In genomic region chr12:101097829-101098580, GRCh38 we compare ENCODE assay signal across 21 cellular contexts.
DNase-seq lines count a peak whose midpoint lies in the region; ATAC-seq, FAIRE-seq and TF ChIP-seq lines count a peak whose summit lies in the region.
"Had no signal": no experiment of that assay in that cellular context is flagged by ENCODE, and none has a peak within 500 bp of the region (broad histone marks: within the 10 kb centered on the region; RNA-seq: fewer than 3 reads in every experiment).

No MANE protein-coding gene starts in this region.

- no peaks in the 10 kb centered on the region for H3K27me3 ChIP-seq in HepG2 (ENCODE audit: control insufficient read depth in 1 of 2, insufficient read depth in 2 of 2, low read length in 2 of 2)
- no peaks in the 10 kb centered on the region for H3K27me3 ChIP-seq in right lobe of liver
- no peaks in the 10 kb centered on the region for H3K27me3 ChIP-seq in GM12878 (replicated peaks in 1 of 2; ENCODE audit: control insufficient read depth in 2 of 2, insufficient read depth in 2 of 2, low read length in 1 of 2)
- H3K27me3 ChIP-seq in small intestine (ENCODE audit: control insufficient read depth in 2 of 2, insufficient read depth in 2 of 2, low read length in 2 of 2): no peaks in the 10 kb centered on the region
- H3K27me3 ChIP-seq: BE2C had no signal

- H3K79me2 ChIP-seq in HepG2 (ENCODE audit: insufficient read depth, low read length): no peaks in the 10 kb centered on the region
- no peaks in the 10 kb centered on the region for H3K79me2 ChIP-seq in GM12878 (ENCODE audit: control insufficient read depth, insufficient read depth, low read length)

- no peaks in the 10 kb centered on the region for H3K36me3 ChIP-seq in HepG2 (replicated peaks in 1 of 2; ENCODE audit: control insufficient read depth in 1 of 2, insufficient read depth in 2 of 2, low read length in 2 of 2)
- no peaks in the 10 kb centered on the region for H3K36me3 ChIP-seq in right lobe of liver
- H3K36me3 ChIP-seq in GM12878 (ENCODE audit: control insufficient read depth in 2 of 2, insufficient read depth in 2 of 2, low read length in 1 of 2): no peaks in the 10 kb centered on the region
- H3K36me3 ChIP-seq in small intestine (ENCODE audit: control insufficient read depth in 2 of 2, insufficient read depth in 2 of 2, low read length in 2 of 2): no peaks in the 10 kb centered on the region
- H3K36me3 ChIP-seq: BE2C had no signal

- POLR2A ChIA-PET in HepG2 (lab: Yijun Ruan, JAX): no interaction called here
- POLR2A ChIA-PET in GM12878 (lab: Charles Lee): no interaction called here

- intact Hi-C loops in HepG2 (cut with micrococcal nuclease; ENCODE audit: unreplicated experiment) (no loop called here), right lobe of liver (cut with DNase I) (no loop called here), GM12878 (cut with micrococcal nuclease; ENCODE audit: unreplicated experiment) (no loop called here)

- TF ChIP-seq RAD21 in HepG2 (CRISPR knock-in tag; IDR thresholded peaks at IDR 0.05) (no peak), GM12878 (IDR thresholded peaks at IDR 0.05; ENCODE audit: insufficient read depth, low read depth, low read length) (no peak)

- H3K9me3 ChIP-seq in HepG2 (ENCODE audit: low read length) (no peaks in the 10 kb centered on the region), right lobe of liver (no peaks in the 10 kb centered on the region), GM12878 (replicated peaks; ENCODE audit: control insufficient read depth, insufficient read depth, low read length) (no peaks in the 10 kb centered on the region), small intestine (ENCODE audit: control insufficient read depth, low read depth) (no peaks in the 10 kb centered on the region)
- H3K9me3 ChIP-seq: BE2C had no signal

- H3K9ac ChIP-seq in HepG2 (ENCODE audit: insufficient read depth, low read depth, low read length) (no peak overlapping the region), GM12878 (ENCODE audit: control insufficient read depth, insufficient read depth, low read length) (no peak overlapping the region)

- ATAC-seq in HepG2 (no peak), right lobe of liver (no peak), GM12878 (no peak), left lobe of liver (no peak)
- ATAC-seq: activated CD8-positive, alpha-beta T cell treated with anti-CD3 and anti-CD28 coated beads, Interleukin-2, amount 10 ng/mL, durations not matched to agents 7 days and 5 days; natural killer cell had no signal

- H2AFZ ChIP-seq in HepG2 (ENCODE audit: low read length) (no peak overlapping the region), GM12878 (ENCODE audit: control insufficient read depth, low read depth, low read length) (no peak overlapping the region)

- H3K4me2 ChIP-seq in HepG2 (ENCODE audit: low read depth, low read length) (no peak overlapping the region), GM12878 (ENCODE audit: control insufficient read depth, insufficient read depth) (no peak overlapping the region)

- DNase-seq in HepG2 (ENCODE audit: low spot score) (no peak), right lobe of liver (no peak), NCI-H345 treated with DMSO at 0.1 percent for 48 hours (lab: John Stamatoyannopoulos, UW; ENCODE audit: unreplicated experiment) (peak; percentile 78), GM12878 (ENCODE audit: low read depth, low spot score) (no peak), small intestine (peak; percentile 37), COLO829 (ENCODE audit: low spot score) (no peak), NAMALWA (ENCODE audit: low spot score) (no peak), left lobe of liver (ENCODE audit: low spot score) (no peak)
- DNase-seq: ACHN; activated CD4-positive, alpha-beta T cell treated with anti-CD3 and anti-CD28 coated beads for 1 hour; activated CD8-positive, alpha-beta T cell treated with anti-CD3 and anti-CD28 coated beads, Interleukin-2, amount 10 ng/mL, durations not matched to agents 7 days and 5 days; amygdala; BE2C; CD8-positive, alpha-beta memory T cell; DND-41; H9; natural killer cell; NCI-H1436; stimulated activated CD4-positive, alpha-beta T cell treated with anti-CD3 and anti-CD28 coated beads, Interleukin-2, amount 100 ng/mL, for 24 hours; trophoblast cell had no signal

- TF ChIP-seq EP300 in HepG2 (IDR thresholded peaks at IDR 0.05; ENCODE audit: low read depth in 2 of 2, low read length in 2 of 2) (no peak), HepG2 (CRISPR knock-in tag; IDR thresholded peaks at IDR 0.05; ENCODE audit: borderline replicate concordance) (no peak), GM12878 (IDR thresholded peaks at IDR 0.05; ENCODE audit: borderline replicate concordance in 1 of 2, control insufficient read depth in 1 of 2, low read depth in 2 of 2, low read length in 2 of 2) (no peak)

- SMC1A ChIA-PET in GM12878 (lab: Charles Lee; ENCODE audit: uncharacterized antibody, unreplicated experiment): interaction anchor here (0.8 kb wide), 1 partner anchor 9 kb away, joined by 3 read pairs; no protein-coding TSS in a partner anchor

- TF ChIP-seq POLR2A in HepG2 (IDR thresholded peaks at IDR 0.05; ENCODE audit: insufficient read depth in 1 of 2, low read depth in 2 of 2, low read length in 2 of 2) (no peak), right lobe of liver (IDR thresholded peaks at IDR 0.05) (no peak), GM12878 (IDR thresholded peaks at IDR 0.05; ENCODE audit: low read depth, low read length) (no peak)

- BruUV-seq in HepG2 (replicated peaks; lab: Mats Ljungman, UMichigan): no TSS peak
- BruUV-seq in GM12878 (replicated peaks; lab: Mats Ljungman, UMichigan): no TSS peak

- H3K4me1 ChIP-seq in HepG2 (ENCODE audit: insufficient read depth, low read length) (no peaks in the 10 kb centered on the region), right lobe of liver (no peaks in the 10 kb centered on the region), GM12878 (ENCODE audit: control insufficient read depth, insufficient read depth, low read length) (no peaks in the 10 kb centered on the region), small intestine (ENCODE audit: control insufficient read depth in 2 of 2, insufficient read depth in 1 of 2, low read depth in 1 of 2, low read length in 1 of 2) (peaks cover 0 to 2% of the 10 kb centered on the region in 2 donors)
- H3K4me1 ChIP-seq: BE2C had no signal

- RAD21 ChIA-PET in GM12878 (lab: Charles Lee; ENCODE audit: unreplicated experiment): no interaction called here

- in situ Hi-C loops in HepG2 (cut with HindIII; ENCODE audit: extremely low pct_ligation_motif_present, low pct_unique_long_range_greater_than_20kb): no loop called here
- in situ Hi-C loops in GM12878 (cut with MboI): no loop called here

- no peak overlapping the region for H3K27ac ChIP-seq in HepG2 (ENCODE audit: extremely low read length, insufficient read depth, low read length)
- no peak overlapping the region for H3K27ac ChIP-seq in right lobe of liver
- H3K27ac ChIP-seq in GM12878 (ENCODE audit: control insufficient read depth, insufficient read depth): no peak overlapping the region
- H3K27ac ChIP-seq in small intestine (ENCODE audit: low read depth in 1 of 2, low read length in 1 of 2): no peak overlapping the region

- FAIRE-seq in HepG2 (lab: Jason Lieb, UNC) (no peak), GM12878 (lab: Jason Lieb, UNC) (peak; percentile 27), small intestine (lab: Jason Lieb, UNC) (no peak)
- FAIRE-seq: TTC549 had no signal

- no peaks in the 10 kb centered on the region for H4K20me1 ChIP-seq in HepG2 (ENCODE audit: insufficient read depth, low read length)
- no peaks in the 10 kb centered on the region for H4K20me1 ChIP-seq in GM12878 (ENCODE audit: control insufficient read depth, insufficient read depth)

- 5% methylated on average over 5 of the region's 5 CpGs for WGBS in HepG2 (ENCODE audit: low lambda C conversion rate)
- WGBS in right lobe of liver (ENCODE audit: insufficient coverage, low coverage, low lambda C conversion rate, missing lambda C conversion rate): 38% methylated on average over 5 of the region's 5 CpGs
- WGBS in GM12878 (ENCODE audit: insufficient coverage, insufficient replicate concordance, low lambda C conversion rate, missing lambda C conversion rate): 18% methylated on average over 5 of the region's 5 CpGs
- 41 to 60% (median 45%) methylated on average over 5 of the region's 5 CpGs for WGBS in small intestine, 3 donors

- TF ChIP-seq CTCF in HepG2 (CRISPR knock-in tag; IDR thresholded peaks at IDR 0.05): no peak
- TF ChIP-seq CTCF in right lobe of liver (IDR thresholded peaks at IDR 0.05): no peak
- no peak for TF ChIP-seq CTCF in GM12878 (IDR thresholded peaks at IDR 0.05 in 2 of 3, conservative IDR thresholded peaks at IDR 0.05 in 1 of 3; ENCODE audit: control insufficient read depth in 2 of 3, extremely low read depth in 1 of 3, insufficient read depth in 1 of 3, low read depth in 3 of 3, low read length in 3 of 3)

- CTCF ChIA-PET in HepG2 (lab: Yijun Ruan, JAX; ENCODE audit: low intra/inter-chr PET ratio, low total read pairs): no interaction called here
- CTCF ChIA-PET in GM12878 (lab: Yijun Ruan, JAX): no interaction called here

- H3K4me3 ChIP-seq in HepG2 (replicated peaks in 1 of 3; ENCODE audit: insufficient read depth in 1 of 3, low read depth in 2 of 3, low read length in 3 of 3): no peak overlapping the region
- no peak overlapping the region for H3K4me3 ChIP-seq in right lobe of liver
- no peak overlapping the region for H3K4me3 ChIP-seq in GM12878
- H3K4me3 ChIP-seq in small intestine (ENCODE audit: low read depth in 1 of 2, low read length in 2 of 2): no peak overlapping the region

TF ChIP-seq in HepG2, 621 proteins besides CTCF, POLR2A, EP300 and RAD21 (continues in another document):
- TF ChIP-seq RFX3 (CRISPR knock-in tag; IDR thresholded peaks at IDR 0.05): no peak
- peak; percentile 19 to 56; a peak in 3 of 4 replicates for TF ChIP-seq MAFK (conservative IDR thresholded peaks at IDR 0.05 in 1 of 2, IDR thresholded peaks at IDR 0.05 in 1 of 2; ENCODE audit: low read length in 2 of 2)
- TF ChIP-seq SMYD3 (CRISPR knock-in tag; IDR thresholded peaks at IDR 0.05): no peak
- no peak for TF ChIP-seq KLF9 (CRISPR knock-in tag; IDR thresholded peaks at IDR 0.05; ENCODE audit: low read depth)
- TF ChIP-seq MTA1 (CRISPR knock-in tag; IDR thresholded peaks at IDR 0.05; ENCODE audit: borderline replicate concordance): no peak
- TF ChIP-seq ADNP (CRISPR knock-in tag; IDR thresholded peaks at IDR 0.05): no peak
- no peak for TF ChIP-seq ELF1 (CRISPR knock-in tag; IDR thresholded peaks at IDR 0.05)

TF ChIP-seq in GM12878, 131 proteins besides CTCF, POLR2A, EP300 and RAD21:
- TF ChIP-seq ESRRA (IDR thresholded peaks at IDR 0.05; ENCODE audit: low read length) (no peak), ZBED1 (IDR thresholded peaks at IDR 0.05; ENCODE audit: borderline replicate concordance) (no peak), RAD51 (IDR thresholded peaks at IDR 0.05) (no peak), HDAC6 (IDR thresholded peaks at IDR 0.05; ENCODE audit: unreplicated experiment) (no peak)

Comparison
In these comparisons a context has a peak if more than half of its experiments do, and no peak if none do; other contexts are left out.
1. DNase-seq: peak in NCI-H345 treated with DMSO at 0.1 percent for 48 hours (single experiment) and small intestine (single experiment); none in HepG2 (single experiment), right lobe of liver (0 of 3), GM12878 (single experiment), COLO829 (single experiment), NAMALWA (single experiment) and left lobe of liver (single experiment).